In genomic region chr15:77631790-77632551, GRCh38 we compare ENCODE assay signal across 10 cellular contexts. TPM values are rescaled to one million over a fixed set of nuclear protein-coding genes. Genes with fewer than 3 reads are reported as not detected.
DNase-seq lines count a peak whose midpoint lies in the region; ATAC-seq and TF ChIP-seq lines count a peak whose summit lies in the region.
"Had no signal": no experiment of that assay in that cellular context is flagged by ENCODE, and none has a peak within 500 bp of the region (broad histone marks: within the 10 kb centered on the region; RNA-seq: fewer than 3 reads in every experiment).

No MANE protein-coding gene starts in this region.

- peak overlapping the region; percentile 47 to 81 (median 71) for H3K4me3 ChIP-seq in dorsolateral prefrontal cortex

- no peak for ATAC-seq in natural killer cell
- ATAC-seq in HG02623 (IDR thresholded peaks at IDR 0.05; ENCODE audit: unreplicated experiment): no peak
- ATAC-seq: activated CD8-positive, alpha-beta memory T cell treated with anti-CD3 and anti-CD28 coated beads, Interleukin-2, amount 10 ng/mL, durations not matched to agents 7 days and 5 days had no signal

- H3K9me3 Mint-ChIP-seq in natural killer cell: no peaks in the 10 kb centered on the region
- no peaks in the 10 kb centered on the region for H3K9me3 Mint-ChIP-seq in type B pancreatic cell

- intact Hi-C loops in dorsolateral prefrontal cortex (cut with DNase I): loop anchor here (5.0 to 10.0 kb wide), 6 partner anchors 75 to 697 kb away; partner anchors contain the start of gene RCN2 (in 1 of the 2)
- intact Hi-C loops in natural killer cell (cut with micrococcal nuclease): no loop called here

- H3K27me3 ChIP-seq in dorsolateral prefrontal cortex: peaks cover 0 to 14% (median 0%) of the 10 kb centered on the region in 45 donors

- peaks cover 10 to 14% of the 10 kb centered on the region in 2 donors for H3K4me1 Mint-ChIP-seq in natural killer cell
- peaks cover 20% of the 10 kb centered on the region for H3K4me1 Mint-ChIP-seq in type B pancreatic cell (ENCODE audit: unreplicated experiment)

- peaks cover 45% of the 10 kb centered on the region in 2 donors for H3K27me3 Mint-ChIP-seq in natural killer cell (ENCODE audit: low read depth in 2 of 2)
- peaks cover 35% of the 10 kb centered on the region for H3K27me3 Mint-ChIP-seq in type B pancreatic cell

- peak; percentile 42 for DNase-seq in NCI-H748 (lab: John Stamatoyannopoulos, UW; ENCODE audit: unreplicated experiment)
- no peak for DNase-seq in NCI-H748 treated with DMSO at 0.1 percent for 48 hours (lab: John Stamatoyannopoulos, UW)
- DNase-seq in dorsolateral prefrontal cortex: peak in 1 of 10 donors; percentile 34
- no peak for DNase-seq in natural killer cell
- DNase-seq in type B pancreatic cell (ENCODE audit: extremely low spot score, unreplicated experiment): no peak
- DNase-seq in SKM-1 treated with dmso at 0.1 percent for 144 hours (lab: John Stamatoyannopoulos, UW; ENCODE audit: unreplicated experiment): no peak
- no peak for DNase-seq in HK-2 (ENCODE audit: unreplicated experiment)
- DNase-seq: activated CD8-positive, alpha-beta memory T cell treated with anti-CD3 and anti-CD28 coated beads, Interleukin-2, amount 10 ng/mL, durations not matched to agents 7 days and 5 days; SIG-M5 had no signal

- TF ChIP-seq CTCF in dorsolateral prefrontal cortex (IDR thresholded peaks at IDR 0.05 in 54 of 56, conservative IDR thresholded peaks at IDR 0.05 in 2 of 56; ENCODE audit: low read depth in 1 of 56, partially characterized antibody in 56 of 56) (no peak), natural killer cell (IDR thresholded peaks at IDR 0.05) (no peak), type B pancreatic cell (conservative IDR thresholded peaks at IDR 0.05) (no peak)

- H3K36me3 Mint-ChIP-seq in natural killer cell (no peaks in the 10 kb centered on the region), type B pancreatic cell (no peaks in the 10 kb centered on the region)
- H3K36me3 Mint-ChIP-seq: activated CD8-positive, alpha-beta memory T cell treated with anti-CD3 and anti-CD28 coated beads, Interleukin-2, amount 10 ng/mL, durations not matched to agents 7 days and 5 days had no signal

- H3K4me3 Mint-ChIP-seq in natural killer cell (peak overlapping the region; percentile 64), type B pancreatic cell (peak overlapping the region; percentile 80)
- H3K4me3 Mint-ChIP-seq: activated CD8-positive, alpha-beta memory T cell treated with anti-CD3 and anti-CD28 coated beads, Interleukin-2, amount 10 ng/mL, durations not matched to agents 7 days and 5 days had no signal

- H3K27ac Mint-ChIP-seq in natural killer cell (no peak overlapping the region), type B pancreatic cell (no peak overlapping the region)
- H3K27ac Mint-ChIP-seq: activated CD8-positive, alpha-beta memory T cell treated with anti-CD3 and anti-CD28 coated beads, Interleukin-2, amount 10 ng/mL, durations not matched to agents 7 days and 5 days had no signal

- peak overlapping the region in 58 of 59 donors; percentile 32 to 93 (median 80) for H3K27ac ChIP-seq in dorsolateral prefrontal cortex

RNA-seq across cellular contexts. Expression of gene LINGO1, which starts 0.7 kb away (rescaled TPM):
- total RNA-seq in dorsolateral prefrontal cortex (100 to 1,000 TPM in 114 of 120 experiments, 10 to 100 TPM in 6; 54.7 to 233 (median 155) TPM), natural killer cell (not detected), type B pancreatic cell (ENCODE audit: low replicate concordance) (19.6 and 25.2 TPM in 2 replicates)
- total RNA-seq: activated CD8-positive, alpha-beta memory T cell treated with anti-CD3 and anti-CD28 coated beads, Interleukin-2, amount 10 ng/mL, durations not matched to agents 7 days and 5 days had no signal

Comparison
In these comparisons a context has a peak if more than half of its experiments do, and no peak if none do; other contexts are left out.
1. RNA of gene LINGO1, which starts 0.7 kb away (total RNA-seq): 54.7 to 233 TPM in dorsolateral prefrontal cortex and 19.6 to 25.2 TPM in type B pancreatic cell; not detected in natural killer cell; every median in the first group is over 10 times any median in the second.